ENCODE assay signal across 20 cellular contexts in genomic region chr14:69698572-69698971, GRCh38.
DNase-seq lines count a peak whose midpoint lies in the region; ATAC-seq and TF ChIP-seq lines count a peak whose summit lies in the region.
"Had no signal": no experiment of that assay in that cellular context is flagged by ENCODE, and none has a peak within 500 bp of the region (broad histone marks: within the 10 kb centered on the region; RNA-seq: fewer than 3 reads in every experiment).

No MANE protein-coding gene starts in this region.

- no peak overlapping the region for H4K5ac ChIP-seq in IMR-90 (ENCODE audit: low read depth, low read length)

- no peak overlapping the region for H3K4ac ChIP-seq in IMR-90 (ENCODE audit: low read depth, low read length)

- H3K27ac Mint-ChIP-seq in activated T-cell treated with anti-CD3 and anti-CD28 coated beads, Interleukin-2, amount 50 U/mL, for 24 hours, result peak overlapping the region; percentile 26
- peak overlapping the region; percentile 75 for H3K27ac Mint-ChIP-seq in endothelial cell (ENCODE audit: unreplicated experiment)
- peak overlapping the region; percentile 59 for H3K27ac Mint-ChIP-seq in stimulated activated effector memory CD8-positive, alpha-beta T cell treated with anti-CD3 and anti-CD28 coated beads, Interleukin-12 subunit alpha, Interleukin-12 subunit beta, amount 100 ng/mL, for 72 hours
- H3K27ac Mint-ChIP-seq: HFFc6 had no signal

- H3K79me1 ChIP-seq in IMR-90 (ENCODE audit: low read depth in 1 of 2, low read length in 2 of 2), result peaks cover 37 to 74% of the 10 kb centered on the region in 2 experiments

- H4K20me1 ChIP-seq in IMR-90 (ENCODE audit: insufficient read depth, low read length), result peaks cover 33% of the 10 kb centered on the region
- H4K20me1 ChIP-seq: BLaER1 had no signal

- no TSS peak for BruUV-seq in IMR-90 (replicated peaks; lab: Mats Ljungman, UMichigan)

- peaks cover 20% of the 10 kb centered on the region for H3K4me1 ChIP-seq in IMR-90 (ENCODE audit: control insufficient read depth, insufficient read depth, low read length)

- H3K14ac ChIP-seq in IMR-90 (replicated peaks; ENCODE audit: low read depth, low read length), result no peak overlapping the region

- WGBS in IMR-90 (ENCODE audit: extremely low coverage in 2 of 2, insufficient read length in 1 of 2), 2 experiments, result no CpG with 5 or more reads among the region's 3 CpGs

- H3K9ac ChIP-seq in IMR-90 (ENCODE audit: low read depth, low read length), result no peak overlapping the region
- H3K9ac ChIP-seq: BLaER1 had no signal

- H3K56ac ChIP-seq in IMR-90 (ENCODE audit: extremely low read depth, insufficient read depth, low read length), result no peak overlapping the region

- H2BK20ac ChIP-seq in IMR-90 (ENCODE audit: low read depth, low read length), result no peak overlapping the region

- no peak overlapping the region for H2BK15ac ChIP-seq in IMR-90 (ENCODE audit: low read depth, low read length)

- H2AK5ac ChIP-seq in IMR-90 (ENCODE audit: low read depth, low read length), result no peak overlapping the region

- no peak for DNase-seq in activated T-cell treated with anti-CD3 and anti-CD28 coated beads, Interleukin-2, amount 50 U/mL, for 24 hours
- no peak for DNase-seq in activated T-cell treated with anti-CD3 and anti-CD28 coated beads, Interleukin-2, amount 50 U/mL, for 48 hours
- DNase-seq in IMR-90 (no peak), endothelial cell (ENCODE audit: low spot score) (no peak), KG1 (lab: John Stamatoyannopoulos, UW) (no peak)
- DNase-seq in stimulated activated effector memory CD8-positive, alpha-beta T cell treated with anti-CD3 and anti-CD28 coated beads, Interleukin-12 subunit alpha, Interleukin-12 subunit beta, amount 100 ng/mL, for 72 hours (ENCODE audit: low spot score in 2 of 2), result no peak
- DNase-seq in activated effector memory CD4-positive, alpha-beta T cell treated with anti-CD3 and anti-CD28 coated beads, Interleukin-2, amount 50 U/mL, for 16 hours, result no peak
- DNase-seq: activated naive CD4-positive, alpha-beta T cell treated with anti-CD3 and anti-CD28 coated beads, Interleukin-2, amount 50 U/mL, for 16 hours; activated T-cell treated with anti-CD3 and anti-CD28 coated beads for 4 hours; colonic mucosa; head of caudate nucleus; HFFc6; left lung; NCI-H2171; NCI-H524 treated with DMSO at 0.1 percent for 48 hours had no signal

- in situ Hi-C loops in IMR-90 (cut with MboI; ENCODE audit: low sequenced_read_pairs), result no loop called here

- H3K4me3 Mint-ChIP-seq in activated T-cell treated with anti-CD3 and anti-CD28 coated beads, Interleukin-2, amount 50 U/mL, for 24 hours, result no peak overlapping the region
- H3K4me3 Mint-ChIP-seq in endothelial cell (ENCODE audit: unreplicated experiment), result peak overlapping the region; percentile 42
- H3K4me3 Mint-ChIP-seq in stimulated activated effector memory CD8-positive, alpha-beta T cell treated with anti-CD3 and anti-CD28 coated beads, Interleukin-12 subunit alpha, Interleukin-12 subunit beta, amount 100 ng/mL, for 72 hours, result no peak overlapping the region
- H3K4me3 Mint-ChIP-seq: HFFc6 had no signal

- H3K23ac ChIP-seq in IMR-90 (ENCODE audit: low read depth, low read length), result 0 out of 2 replicates have a peak overlapping the region, but pooled peaks have one; percentile 17

- H3K36me3 Mint-ChIP-seq in activated T-cell treated with anti-CD3 and anti-CD28 coated beads, Interleukin-2, amount 50 U/mL, for 24 hours (ENCODE audit: low read depth), result peaks cover 68% of the 10 kb centered on the region
- peaks cover 13% of the 10 kb centered on the region for H3K36me3 Mint-ChIP-seq in endothelial cell (ENCODE audit: low read depth, unreplicated experiment)
- H3K36me3 Mint-ChIP-seq in stimulated activated effector memory CD8-positive, alpha-beta T cell treated with anti-CD3 and anti-CD28 coated beads, Interleukin-12 subunit alpha, Interleukin-12 subunit beta, amount 100 ng/mL, for 72 hours, result peaks cover 67% of the 10 kb centered on the region

- POLR2A ChIA-PET in IMR-90 (lab: Charles Lee; ENCODE audit: unreplicated experiment), result no interaction called here

- intact Hi-C loops in IMR-90 (cut with micrococcal nuclease), result no loop called here

- H3K4me3 ChIP-seq in IMR-90 (ENCODE audit: insufficient read depth, low read depth, low read length), result no peak overlapping the region
- H3K4me3 ChIP-seq: BLaER1, colonic mucosa, left lung, vagina had no signal

- no peak overlapping the region for H2BK5ac ChIP-seq in IMR-90 (ENCODE audit: low read depth, low read length, poor library complexity, severe bottlenecking)

- no peak overlapping the region for H4K8ac ChIP-seq in IMR-90 (ENCODE audit: low read depth in 2 of 2, low read length in 2 of 2)

- no peaks in the 10 kb centered on the region for H3K27me3 ChIP-seq in IMR-90 (ENCODE audit: control insufficient read depth, insufficient read depth, low read length)
- H3K27me3 ChIP-seq: BLaER1, colonic mucosa, left lung, vagina had no signal

- H3K9me1 ChIP-seq in IMR-90 (ENCODE audit: insufficient read depth, low read length), result peaks cover 33% of the 10 kb centered on the region

- CTCF ChIA-PET in IMR-90 (lab: Yijun Ruan, JAX), result no interaction called here

- no peak overlapping the region for H3K27ac ChIP-seq in IMR-90 (ENCODE audit: insufficient read depth, low read length)
- H3K27ac ChIP-seq: BLaER1, colonic mucosa, HL-60, vagina had no signal

- dilution Hi-C loops in IMR-90 (cut with HindIII; ENCODE audit: low sequenced_read_pairs, unreplicated experiment), result no loop called here

- TF ChIP-seq CTCF in IMR-90 (conservative IDR thresholded peaks at IDR 0.05; ENCODE audit: low read depth, low read length), result no peak
- TF ChIP-seq CTCF in endothelial cell (IDR thresholded peaks at IDR 0.05; ENCODE audit: unreplicated experiment), result no peak

- no peaks in the 10 kb centered on the region for H3K9me3 Mint-ChIP-seq in activated T-cell treated with anti-CD3 and anti-CD28 coated beads, Interleukin-2, amount 50 U/mL, for 24 hours
- no peaks in the 10 kb centered on the region for H3K9me3 Mint-ChIP-seq in endothelial cell (ENCODE audit: unreplicated experiment)
- H3K9me3 Mint-ChIP-seq in stimulated activated effector memory CD8-positive, alpha-beta T cell treated with anti-CD3 and anti-CD28 coated beads, Interleukin-12 subunit alpha, Interleukin-12 subunit beta, amount 100 ng/mL, for 72 hours, result no peaks in the 10 kb centered on the region
- H3K9me3 Mint-ChIP-seq: HFFc6 had no signal

- no peaks in the 10 kb centered on the region for H3K27me3 Mint-ChIP-seq in activated T-cell treated with anti-CD3 and anti-CD28 coated beads, Interleukin-2, amount 50 U/mL, for 24 hours
- peaks cover 16% of the 10 kb centered on the region for H3K27me3 Mint-ChIP-seq in endothelial cell (ENCODE audit: unreplicated experiment)

- H3K36me3 ChIP-seq in IMR-90 (ENCODE audit: control insufficient read depth, insufficient read depth, low read length), result peaks cover 3% of the 10 kb centered on the region
- H3K36me3 ChIP-seq: colonic mucosa, vagina had no signal

- no peak overlapping the region for H2AFZ ChIP-seq in IMR-90 (replicated peaks; ENCODE audit: low read length, poor library complexity)

- H4K91ac ChIP-seq in IMR-90 (ENCODE audit: insufficient read depth, low read depth, low read length), result no peak overlapping the region

- no peak overlapping the region for H3K4me2 ChIP-seq in IMR-90 (ENCODE audit: low read depth, low read length)
- H3K4me2 ChIP-seq: BLaER1 had no signal

- no peak overlapping the region for H2AK9ac ChIP-seq in IMR-90 (replicated peaks; ENCODE audit: low read depth, low read length, poor library complexity)

- ATAC-seq in IMR-90 (ENCODE audit: low read depth), result no peak
- ATAC-seq in stimulated activated effector memory CD8-positive, alpha-beta T cell treated with anti-CD3 and anti-CD28 coated beads, Interleukin-12 subunit alpha, Interleukin-12 subunit beta, amount 100 ng/mL, for 72 hours, result no peak
- ATAC-seq in HG03045 (IDR thresholded peaks at IDR 0.05; ENCODE audit: unreplicated experiment), result no peak
- ATAC-seq: left lung, SK-N-SH treated with all-trans-retinoic acid at 6 μM for 48 hours had no signal

- H3K9me3 ChIP-seq in IMR-90 (ENCODE audit: control insufficient read depth, insufficient read depth, low read length), result no peaks in the 10 kb centered on the region
- H3K9me3 ChIP-seq: BLaER1, colonic mucosa, left lung, vagina had no signal

- no peak for TF ChIP-seq POLR2A in IMR-90 (IDR thresholded peaks at IDR 0.05; ENCODE audit: low read depth, low read length)

- H2BK120ac ChIP-seq in IMR-90 (ENCODE audit: low read depth, low read length), result no peak overlapping the region

- no peak overlapping the region for H3K18ac ChIP-seq in IMR-90 (ENCODE audit: low read depth, low read length)

- TF ChIP-seq RAD21 in IMR-90 (IDR thresholded peaks at IDR 0.05; ENCODE audit: low read length), result no peak

- H3K4me1 Mint-ChIP-seq in activated T-cell treated with anti-CD3 and anti-CD28 coated beads, Interleukin-2, amount 50 U/mL, for 24 hours (ENCODE audit: low read depth), result peaks cover 96% of the 10 kb centered on the region
- H3K4me1 Mint-ChIP-seq in endothelial cell (ENCODE audit: unreplicated experiment), result peaks cover 92% of the 10 kb centered on the region
- peaks cover 96% of the 10 kb centered on the region for H3K4me1 Mint-ChIP-seq in stimulated activated effector memory CD8-positive, alpha-beta T cell treated with anti-CD3 and anti-CD28 coated beads, Interleukin-12 subunit alpha, Interleukin-12 subunit beta, amount 100 ng/mL, for 72 hours

TF ChIP-seq in IMR-90, 13 proteins besides CTCF, POLR2A, EP300 and RAD21:
- no peak for TF ChIP-seq NFE2L2 (IDR thresholded peaks at IDR 0.05; ENCODE audit: low read depth, low read length)
- TF ChIP-seq CHD1 (IDR thresholded peaks at IDR 0.05; ENCODE audit: low read depth, low read length), result no peak
- no peak for TF ChIP-seq MXI1 (IDR thresholded peaks at IDR 0.05; ENCODE audit: borderline replicate concordance, low read depth, low read length)
- TF ChIP-seq CEBPB (IDR thresholded peaks at IDR 0.05; ENCODE audit: low read depth, low read length), result no peak
